1 cellular context compared by ENCODE assay signal in the genomic region with DNA sequence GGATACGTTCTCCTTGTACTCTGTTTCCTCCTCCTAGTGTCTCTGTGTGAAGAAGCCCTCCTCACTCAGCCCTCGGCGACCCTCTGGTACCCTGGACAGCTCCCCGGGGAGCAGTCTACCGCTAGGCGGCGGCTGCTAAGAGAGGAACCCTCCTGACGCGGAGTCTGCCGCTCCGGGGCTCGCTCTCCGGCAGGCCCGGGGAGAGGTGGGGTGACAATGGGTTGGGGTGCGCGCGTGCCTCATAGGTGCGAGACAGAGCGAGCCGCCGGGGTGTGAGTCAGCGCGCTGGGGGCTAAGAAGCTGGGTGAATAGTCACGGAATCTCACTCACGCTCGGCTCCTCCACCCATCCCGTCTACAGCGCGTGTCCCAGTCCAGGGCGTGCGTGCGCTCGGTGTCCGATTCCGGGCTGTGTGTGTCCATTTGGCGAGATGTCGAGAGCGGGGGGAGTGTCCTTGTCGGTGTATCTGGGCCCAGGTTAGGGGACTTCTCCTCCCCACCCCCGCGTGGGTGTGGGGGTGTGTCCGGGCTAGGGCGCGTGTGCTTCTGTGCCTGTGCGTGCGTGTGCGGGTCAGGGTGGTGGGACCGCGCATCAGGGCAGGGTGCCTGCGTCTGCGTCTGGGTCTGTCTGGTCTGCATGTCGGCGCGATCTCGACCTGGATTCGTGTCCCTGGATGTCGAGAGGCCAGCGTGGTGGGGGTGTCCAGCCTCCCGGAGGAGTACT.
A peak's percentile ranks its signal among the peaks of the same experiment; 100 is the strongest.
TF ChIP-seq lines count a peak whose summit lies in the region.

No MANE protein-coding gene starts in this region.

TF ChIP-seq in HepG2, 621 proteins besides CTCF, POLR2A, EP300 and RAD21 (continued from another document and continues in another):
- TF ChIP-seq ZNF160 (CRISPR knock-in tag; IDR thresholded peaks at IDR 0.05) (peak; percentile 82), MXD4 (CRISPR knock-in tag; IDR thresholded peaks at IDR 0.05) (peak; percentile 79; the same call in 1 of the 2 replicates), HHEX (CRISPR knock-in tag; IDR thresholded peaks at IDR 0.05) (0 out of 2 replicates have a peak, but pooled peaks have one; percentile 15), GFI1 (CRISPR knock-in tag; IDR thresholded peaks at IDR 0.05; ENCODE audit: borderline replicate concordance) (0 out of 2 replicates have a peak, but pooled peaks have one; percentile 37), ZNF773 (CRISPR knock-in tag; IDR thresholded peaks at IDR 0.05; ENCODE audit: borderline replicate concordance) (peak; percentile 96), ZFY (CRISPR knock-in tag; IDR thresholded peaks at IDR 0.05) (peak; percentile 51; the same call in 1 of the 2 replicates), ZNF468 (CRISPR knock-in tag; IDR thresholded peaks at IDR 0.05) (no peak), RXRA (CRISPR knock-in tag; IDR thresholded peaks at IDR 0.05) (peak; percentile 0; the same call in 1 of the 2 replicates), ZNF431 (CRISPR knock-in tag; IDR thresholded peaks at IDR 0.05; ENCODE audit: borderline replicate concordance, low read depth) (peak; percentile 21; the same call in 1 of the 2 replicates), ZNF749 (CRISPR knock-in tag; IDR thresholded peaks at IDR 0.05; ENCODE audit: borderline replicate concordance) (peak; percentile 94), KLF16 (CRISPR knock-in tag; IDR thresholded peaks at IDR 0.05) (peak in 1 of 2 experiments; percentile 87; a peak in 2 of 4 replicates), SOX5 (CRISPR knock-in tag; IDR thresholded peaks at IDR 0.05; ENCODE audit: borderline replicate concordance) (peak; percentile 38; the same call in 1 of the 2 replicates), ARNT (IDR thresholded peaks at IDR 0.05) (no peak), ZSCAN30 (CRISPR knock-in tag; IDR thresholded peaks at IDR 0.05) (no peak), HOXA5 (CRISPR knock-in tag; IDR thresholded peaks at IDR 0.05) (peak; percentile 83; the same call in 1 of the 2 replicates), KLF12 (CRISPR knock-in tag; IDR thresholded peaks at IDR 0.05; ENCODE audit: borderline replicate concordance) (peak; percentile 91), PAWR (CRISPR knock-in tag; IDR thresholded peaks at IDR 0.05; ENCODE audit: borderline replicate concordance) (no peak), ZNF737 (CRISPR knock-in tag; IDR thresholded peaks at IDR 0.05; ENCODE audit: borderline replicate concordance) (no peak), ZFP37 (CRISPR knock-in tag; IDR thresholded peaks at IDR 0.05; ENCODE audit: borderline replicate concordance) (no peak)
- TF ChIP-seq, protein P1, sequence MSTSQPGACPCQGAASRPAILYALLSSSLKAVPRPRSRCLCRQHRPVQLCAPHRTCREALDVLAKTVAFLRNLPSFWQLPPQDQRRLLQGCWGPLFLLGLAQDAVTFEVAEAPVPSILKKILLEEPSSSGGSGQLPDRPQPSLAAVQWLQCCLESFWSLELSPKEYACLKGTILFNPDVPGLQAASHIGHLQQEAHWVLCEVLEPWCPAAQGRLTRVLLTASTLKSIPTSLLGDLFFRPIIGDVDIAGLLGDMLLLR (CRISPR knock-in tag; IDR thresholded peaks at IDR 0.05) = peak; percentile 90
- TF ChIP-seq, protein P2, sequence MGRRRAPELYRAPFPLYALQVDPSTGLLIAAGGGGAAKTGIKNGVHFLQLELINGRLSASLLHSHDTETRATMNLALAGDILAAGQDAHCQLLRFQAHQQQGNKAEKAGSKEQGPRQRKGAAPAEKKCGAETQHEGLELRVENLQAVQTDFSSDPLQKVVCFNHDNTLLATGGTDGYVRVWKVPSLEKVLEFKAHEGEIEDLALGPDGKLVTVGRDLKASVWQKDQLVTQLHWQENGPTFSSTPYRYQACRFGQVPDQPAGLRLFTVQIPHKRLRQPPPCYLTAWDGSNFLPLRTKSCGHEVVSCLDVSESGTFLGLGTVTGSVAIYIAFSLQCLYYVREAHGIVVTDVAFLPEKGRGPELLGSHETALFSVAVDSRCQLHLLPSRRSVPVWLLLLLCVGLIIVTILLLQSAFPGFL (CRISPR knock-in tag; IDR thresholded peaks at IDR 0.05) = peak; percentile 34; the same call in 1 of the 2 replicates
- TF ChIP-seq, protein P3, sequence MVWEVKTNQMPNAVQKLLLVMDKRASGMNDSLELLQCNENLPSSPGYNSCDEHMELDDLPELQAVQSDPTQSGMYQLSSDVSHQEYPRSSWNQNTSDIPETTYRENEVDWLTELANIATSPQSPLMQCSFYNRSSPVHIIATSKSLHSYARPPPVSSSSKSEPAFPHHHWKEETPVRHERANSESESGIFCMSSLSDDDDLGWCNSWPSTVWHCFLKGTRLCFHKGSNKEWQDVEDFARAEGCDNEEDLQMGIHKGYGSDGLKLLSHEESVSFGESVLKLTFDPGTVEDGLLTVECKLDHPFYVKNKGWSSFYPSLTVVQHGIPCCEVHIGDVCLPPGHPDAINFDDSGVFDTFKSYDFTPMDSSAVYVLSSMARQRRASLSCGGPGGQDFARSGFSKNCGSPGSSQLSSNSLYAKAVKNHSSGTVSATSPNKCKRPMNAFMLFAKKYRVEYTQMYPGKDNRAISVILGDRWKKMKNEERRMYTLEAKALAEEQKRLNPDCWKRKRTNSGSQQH (CRISPR knock-in tag; IDR thresholded peaks at IDR 0.05; ENCODE audit: low read depth) = peak; percentile 74; the same call in 1 of the 2 replicates
- TF ChIP-seq, protein P4, sequence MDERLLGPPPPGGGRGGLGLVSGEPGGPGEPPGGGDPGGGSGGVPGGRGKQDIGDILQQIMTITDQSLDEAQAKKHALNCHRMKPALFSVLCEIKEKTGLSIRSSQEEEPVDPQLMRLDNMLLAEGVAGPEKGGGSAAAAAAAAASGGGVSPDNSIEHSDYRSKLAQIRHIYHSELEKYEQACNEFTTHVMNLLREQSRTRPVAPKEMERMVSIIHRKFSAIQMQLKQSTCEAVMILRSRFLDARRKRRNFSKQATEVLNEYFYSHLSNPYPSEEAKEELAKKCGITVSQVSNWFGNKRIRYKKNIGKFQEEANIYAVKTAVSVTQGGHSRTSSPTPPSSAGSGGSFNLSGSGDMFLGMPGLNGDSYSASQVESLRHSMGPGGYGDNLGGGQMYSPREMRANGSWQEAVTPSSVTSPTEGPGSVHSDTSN (CRISPR knock-in tag; IDR thresholded peaks at IDR 0.05) = no peak
- TF ChIP-seq, protein P5, sequence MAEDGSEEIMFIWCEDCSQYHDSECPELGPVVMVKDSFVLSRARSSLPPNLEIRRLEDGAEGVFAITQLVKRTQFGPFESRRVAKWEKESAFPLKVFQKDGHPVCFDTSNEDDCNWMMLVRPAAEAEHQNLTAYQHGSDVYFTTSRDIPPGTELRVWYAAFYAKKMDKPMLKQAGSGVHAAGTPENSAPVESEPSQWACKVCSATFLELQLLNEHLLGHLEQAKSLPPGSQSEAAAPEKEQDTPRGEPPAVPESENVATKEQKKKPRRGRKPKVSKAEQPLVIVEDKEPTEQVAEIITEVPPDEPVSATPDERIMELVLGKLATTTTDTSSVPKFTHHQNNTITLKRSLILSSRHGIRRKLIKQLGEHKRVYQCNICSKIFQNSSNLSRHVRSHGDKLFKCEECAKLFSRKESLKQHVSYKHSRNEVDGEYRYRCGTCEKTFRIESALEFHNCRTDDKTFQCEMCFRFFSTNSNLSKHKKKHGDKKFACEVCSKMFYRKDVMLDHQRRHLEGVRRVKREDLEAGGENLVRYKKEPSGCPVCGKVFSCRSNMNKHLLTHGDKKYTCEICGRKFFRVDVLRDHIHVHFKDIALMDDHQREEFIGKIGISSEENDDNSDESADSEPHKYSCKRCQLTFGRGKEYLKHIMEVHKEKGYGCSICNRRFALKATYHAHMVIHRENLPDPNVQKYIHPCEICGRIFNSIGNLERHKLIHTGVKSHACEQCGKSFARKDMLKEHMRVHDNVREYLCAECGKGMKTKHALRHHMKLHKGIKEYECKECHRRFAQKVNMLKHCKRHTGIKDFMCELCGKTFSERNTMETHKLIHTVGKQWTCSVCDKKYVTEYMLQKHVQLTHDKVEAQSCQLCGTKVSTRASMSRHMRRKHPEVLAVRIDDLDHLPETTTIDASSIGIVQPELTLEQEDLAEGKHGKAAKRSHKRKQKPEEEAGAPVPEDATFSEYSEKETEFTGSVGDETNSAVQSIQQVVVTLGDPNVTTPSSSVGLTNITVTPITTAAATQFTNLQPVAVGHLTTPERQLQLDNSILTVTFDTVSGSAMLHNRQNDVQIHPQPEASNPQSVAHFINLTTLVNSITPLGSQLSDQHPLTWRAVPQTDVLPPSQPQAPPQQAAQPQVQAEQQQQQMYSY (CRISPR knock-in tag; IDR thresholded peaks at IDR 0.05) = 0 out of 2 replicates have a peak, but pooled peaks have one; percentile 51
- TF ChIP-seq, protein P6, sequence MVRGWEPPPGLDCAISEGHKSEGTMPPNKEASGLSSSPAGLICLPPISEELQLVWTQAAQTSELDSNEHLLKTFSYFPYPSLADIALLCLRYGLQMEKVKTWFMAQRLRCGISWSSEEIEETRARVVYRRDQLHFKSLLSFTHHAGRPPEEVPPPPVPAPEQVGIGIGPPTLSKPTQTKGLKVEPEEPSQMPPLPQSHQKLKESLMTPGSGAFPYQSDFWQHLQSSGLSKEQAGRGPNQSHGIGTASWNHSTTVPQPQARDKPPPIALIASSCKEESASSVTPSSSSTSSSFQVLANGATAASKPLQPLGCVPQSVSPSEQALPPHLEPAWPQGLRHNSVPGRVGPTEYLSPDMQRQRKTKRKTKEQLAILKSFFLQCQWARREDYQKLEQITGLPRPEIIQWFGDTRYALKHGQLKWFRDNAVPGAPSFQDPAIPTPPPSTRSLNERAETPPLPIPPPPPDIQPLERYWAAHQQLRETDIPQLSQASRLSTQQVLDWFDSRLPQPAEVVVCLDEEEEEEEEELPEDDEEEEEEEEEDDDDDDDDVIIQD (CRISPR knock-in tag; IDR thresholded peaks at IDR 0.05; ENCODE audit: low read depth) = peak; percentile 49; the same call in 1 of the 2 replicates
- TF ChIP-seq, protein P7, sequence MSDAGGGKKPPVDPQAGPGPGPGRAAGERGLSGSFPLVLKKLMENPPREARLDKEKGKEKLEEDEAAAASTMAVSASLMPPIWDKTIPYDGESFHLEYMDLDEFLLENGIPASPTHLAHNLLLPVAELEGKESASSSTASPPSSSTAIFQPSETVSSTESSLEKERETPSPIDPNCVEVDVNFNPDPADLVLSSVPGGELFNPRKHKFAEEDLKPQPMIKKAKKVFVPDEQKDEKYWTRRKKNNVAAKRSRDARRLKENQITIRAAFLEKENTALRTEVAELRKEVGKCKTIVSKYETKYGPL (CRISPR knock-in tag; IDR thresholded peaks at IDR 0.05) = peak; percentile 92; the same call in 1 of the 2 replicates
- TF ChIP-seq, protein P8, sequence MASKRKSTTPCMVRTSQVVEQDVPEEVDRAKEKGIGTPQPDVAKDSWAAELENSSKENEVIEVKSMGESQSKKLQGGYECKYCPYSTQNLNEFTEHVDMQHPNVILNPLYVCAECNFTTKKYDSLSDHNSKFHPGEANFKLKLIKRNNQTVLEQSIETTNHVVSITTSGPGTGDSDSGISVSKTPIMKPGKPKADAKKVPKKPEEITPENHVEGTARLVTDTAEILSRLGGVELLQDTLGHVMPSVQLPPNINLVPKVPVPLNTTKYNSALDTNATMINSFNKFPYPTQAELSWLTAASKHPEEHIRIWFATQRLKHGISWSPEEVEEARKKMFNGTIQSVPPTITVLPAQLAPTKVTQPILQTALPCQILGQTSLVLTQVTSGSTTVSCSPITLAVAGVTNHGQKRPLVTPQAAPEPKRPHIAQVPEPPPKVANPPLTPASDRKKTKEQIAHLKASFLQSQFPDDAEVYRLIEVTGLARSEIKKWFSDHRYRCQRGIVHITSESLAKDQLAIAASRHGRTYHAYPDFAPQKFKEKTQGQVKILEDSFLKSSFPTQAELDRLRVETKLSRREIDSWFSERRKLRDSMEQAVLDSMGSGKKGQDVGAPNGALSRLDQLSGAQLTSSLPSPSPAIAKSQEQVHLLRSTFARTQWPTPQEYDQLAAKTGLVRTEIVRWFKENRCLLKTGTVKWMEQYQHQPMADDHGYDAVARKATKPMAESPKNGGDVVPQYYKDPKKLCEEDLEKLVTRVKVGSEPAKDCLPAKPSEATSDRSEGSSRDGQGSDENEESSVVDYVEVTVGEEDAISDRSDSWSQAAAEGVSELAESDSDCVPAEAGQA (IDR thresholded peaks at IDR 0.05; ENCODE audit: low read depth) = no peak
- TF ChIP-seq, protein P8 (CRISPR knock-in tag; IDR thresholded peaks at IDR 0.05; ENCODE audit: borderline replicate concordance) = 0 out of 2 replicates have a peak, but pooled peaks have one; percentile 70
- TF ChIP-seq, protein P9, sequence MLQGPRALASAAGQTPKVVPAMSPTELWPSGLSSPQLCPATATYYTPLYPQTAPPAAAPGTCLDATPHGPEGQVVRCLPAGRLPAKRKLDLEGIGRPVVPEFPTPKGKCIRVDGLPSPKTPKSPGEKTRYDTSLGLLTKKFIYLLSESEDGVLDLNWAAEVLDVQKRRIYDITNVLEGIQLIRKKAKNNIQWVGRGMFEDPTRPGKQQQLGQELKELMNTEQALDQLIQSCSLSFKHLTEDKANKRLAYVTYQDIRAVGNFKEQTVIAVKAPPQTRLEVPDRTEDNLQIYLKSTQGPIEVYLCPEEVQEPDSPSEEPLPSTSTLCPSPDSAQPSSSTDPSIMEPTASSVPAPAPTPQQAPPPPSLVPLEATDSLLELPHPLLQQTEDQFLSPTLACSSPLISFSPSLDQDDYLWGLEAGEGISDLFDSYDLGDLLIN (CRISPR knock-in tag; IDR thresholded peaks at IDR 0.05; ENCODE audit: borderline replicate concordance) = peak; percentile 74; the same call in 1 of the 2 replicates
- TF ChIP-seq, protein P10, sequence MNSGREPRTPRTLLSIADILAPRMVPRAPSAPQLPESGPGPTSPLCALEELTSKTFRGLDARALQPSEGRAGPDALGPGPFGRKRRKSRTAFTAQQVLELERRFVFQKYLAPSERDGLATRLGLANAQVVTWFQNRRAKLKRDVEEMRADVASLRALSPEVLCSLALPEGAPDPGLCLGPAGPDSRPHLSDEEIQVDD (CRISPR knock-in tag; IDR thresholded peaks at IDR 0.05; ENCODE audit: borderline replicate concordance) = peak; percentile 63; the same call in 1 of the 2 replicates
- TF ChIP-seq, protein P11, sequence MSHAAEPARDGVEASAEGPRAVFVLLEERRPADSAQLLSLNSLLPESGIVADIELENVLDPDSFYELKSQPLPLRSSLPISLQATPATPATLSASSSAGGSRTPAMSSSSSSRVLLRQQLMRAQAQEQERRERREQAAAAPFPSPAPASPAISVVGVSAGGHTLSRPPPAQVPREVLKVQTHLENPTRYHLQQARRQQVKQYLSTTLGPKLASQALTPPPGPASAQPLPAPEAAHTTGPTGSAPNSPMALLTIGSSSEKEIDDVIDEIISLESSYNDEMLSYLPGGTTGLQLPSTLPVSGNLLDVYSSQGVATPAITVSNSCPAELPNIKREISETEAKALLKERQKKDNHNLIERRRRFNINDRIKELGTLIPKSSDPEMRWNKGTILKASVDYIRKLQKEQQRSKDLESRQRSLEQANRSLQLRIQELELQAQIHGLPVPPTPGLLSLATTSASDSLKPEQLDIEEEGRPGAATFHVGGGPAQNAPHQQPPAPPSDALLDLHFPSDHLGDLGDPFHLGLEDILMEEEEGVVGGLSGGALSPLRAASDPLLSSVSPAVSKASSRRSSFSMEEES (CRISPR knock-in tag; IDR thresholded peaks at IDR 0.05) = peak; percentile 88
